8 cellular contexts compared by ENCODE assay signal in the genomic region with DNA sequence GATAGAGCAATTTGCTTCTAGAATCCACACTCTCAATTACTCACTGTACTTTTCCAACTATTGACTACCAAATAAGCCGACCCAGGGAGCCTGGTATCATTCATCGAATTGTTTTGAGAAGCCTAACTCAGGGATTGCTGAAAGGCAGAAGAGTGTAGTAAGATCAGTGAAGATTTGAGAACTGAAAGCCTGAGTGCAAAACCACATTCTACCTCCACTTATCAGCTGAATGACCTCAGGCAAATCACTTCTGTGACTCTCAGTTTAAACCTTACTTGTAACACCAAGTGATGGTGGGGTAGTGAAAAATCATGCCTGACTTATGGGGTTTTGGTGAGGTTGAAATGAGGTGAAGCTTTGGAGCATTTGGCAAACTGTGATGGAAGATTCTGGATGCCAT.
A peak's percentile ranks its signal among the peaks of the same experiment; 100 is the strongest.
DNase-seq lines count a peak whose midpoint lies in the region; ATAC-seq lines count a peak whose summit lies in the region.

No MANE protein-coding gene starts in this region.

- H3K9ac ChIP-seq in Karpas-422 (ENCODE audit: low read length), result no peak overlapping the region

- H4K20me1 ChIP-seq in Karpas-422 (ENCODE audit: insufficient read depth, low read depth, low read length), result no peaks in the 10 kb centered on the region

- peaks cover 37% of the 10 kb centered on the region for H3K4me1 ChIP-seq in Karpas-422 (ENCODE audit: low read length)

- ATAC-seq in GM18519 (IDR thresholded peaks at IDR 0.05; ENCODE audit: low FRiP score, unreplicated experiment) (peak; percentile 85), GM21786 (IDR thresholded peaks at IDR 0.05; ENCODE audit: unreplicated experiment) (peak; percentile 91), naive B cell (ENCODE audit: low read depth in 2 of 2) (peak; percentile 96 to 98)

- H3K36me3 Mint-ChIP-seq in naive B cell, result peaks cover 0 to 6% of the 10 kb centered on the region in 2 donors

- peaks cover 0 to 3% (median 0%) of the 10 kb centered on the region in 7 donors for H3K9me3 Mint-ChIP-seq in naive B cell

- peak overlapping the region; percentile 74 to 94 (median 87) for H3K4me3 Mint-ChIP-seq in naive B cell

- DNase-seq in Karpas-422 (peak; percentile 94), naive B cell (peak; percentile 77), NCI-H1105 treated with DMSO at 0.1 percent for 48 hours (lab: John Stamatoyannopoulos, UW) (no peak), NCI-H345 (lab: John Stamatoyannopoulos, UW) (no peak), NCI-H187 treated with DMSO at 0.1 percent for 48 hours (lab: John Stamatoyannopoulos, UW) (no peak), NCI-H1092 treated with DMSO at 0.1 percent for 48 hours (lab: John Stamatoyannopoulos, UW) (no peak)

- H3K4me3 ChIP-seq in Karpas-422 (ENCODE audit: low read length), result peak overlapping the region; percentile 71; the same call in 1 of the 2 replicates

- H2AFZ ChIP-seq in Karpas-422 (ENCODE audit: low read length), result no peak overlapping the region

- peak overlapping the region; percentile 88 for H3K4me2 ChIP-seq in Karpas-422 (ENCODE audit: low read depth, low read length, poor library complexity, severe bottlenecking)

- H3K27me3 ChIP-seq in Karpas-422 (ENCODE audit: low read length), result no peaks in the 10 kb centered on the region

- H3K27me3 Mint-ChIP-seq in naive B cell, result no peaks in the 10 kb centered on the region

- H3K9me3 ChIP-seq in Karpas-422 (ENCODE audit: low read length), result no peaks in the 10 kb centered on the region

- H3K9me2 ChIP-seq in Karpas-422 (replicated peaks; ENCODE audit: insufficient read depth, low read length), result no peaks in the 10 kb centered on the region

- no peak overlapping the region for H3K27ac ChIP-seq in Karpas-422 (ENCODE audit: low read length)

- no peaks in the 10 kb centered on the region for H3K36me3 ChIP-seq in Karpas-422 (ENCODE audit: insufficient read depth, low read length)

- H3K27ac Mint-ChIP-seq in naive B cell, result peak overlapping the region; percentile 87 to 97 (median 94)

- no peaks in the 10 kb centered on the region for H3K79me2 ChIP-seq in Karpas-422 (ENCODE audit: low read length)

- H3K4me1 Mint-ChIP-seq in naive B cell, result peaks cover 67 to 76% (median 71%) of the 10 kb centered on the region in 3 donors

Comparison
In these comparisons a context has a peak if more than half of its experiments do, and no peak if none do; other contexts are left out.
1. DNase-seq: peak in Karpas-422 (single experiment) and naive B cell (single experiment); none in NCI-H1105 treated with DMSO at 0.1 percent for 48 hours (single experiment), NCI-H345 (single experiment), NCI-H187 treated with DMSO at 0.1 percent for 48 hours (single experiment) and NCI-H1092 treated with DMSO at 0.1 percent for 48 hours (single experiment).
2. Peak in every context shown above with its lines, with median percentiles within 50 percentile points of each other: ATAC-seq.